ENCODE assay signal across 27 cellular contexts in genomic region chr2:1891147-1891546, GRCh38.
DNase-seq lines count a peak whose midpoint lies in the region; ATAC-seq, FAIRE-seq and TF ChIP-seq lines count a peak whose summit lies in the region.
"Had no signal": no experiment of that assay in that cellular context is flagged by ENCODE, and none has a peak within 500 bp of the region (broad histone marks: within the 10 kb centered on the region; RNA-seq: fewer than 3 reads in every experiment).

No MANE protein-coding gene starts in this region.

- WGBS in HepG2 (ENCODE audit: low lambda C conversion rate), result 31% methylated on average over 11 of the region's 11 CpGs
- WGBS in right lobe of liver (ENCODE audit: insufficient coverage, low coverage, low lambda C conversion rate, missing lambda C conversion rate), result 49% methylated on average over 11 of the region's 11 CpGs

- H2AFZ ChIP-seq in HepG2 (ENCODE audit: low read length), result no peak overlapping the region

- H3K27me3 ChIP-seq in HepG2 (ENCODE audit: control insufficient read depth in 1 of 2, insufficient read depth in 2 of 2, low read length in 2 of 2) (peaks cover 0 to 14% of the 10 kb centered on the region in 2 experiments; a peak in 2 of 5 replicates), right lobe of liver (no peaks in the 10 kb centered on the region), MG63 (peaks cover 5% of the 10 kb centered on the region; the same call in 1 of the 2 replicates)
- H3K27me3 ChIP-seq: pancreas had no signal

- H3K4me2 ChIP-seq in HepG2 (ENCODE audit: low read depth, low read length), result no peak overlapping the region

- no peak overlapping the region for H3K9ac ChIP-seq in HepG2 (ENCODE audit: insufficient read depth, low read depth, low read length)

- TF ChIP-seq CTCF in HepG2 (CRISPR knock-in tag; IDR thresholded peaks at IDR 0.05), result no peak
- no peak for TF ChIP-seq CTCF in right lobe of liver (IDR thresholded peaks at IDR 0.05)
- TF ChIP-seq CTCF in VCaP (conservative IDR thresholded peaks at IDR 0.05), result peak; percentile 38

- H3K27me3 Mint-ChIP-seq in activated naive CD4-positive, alpha-beta T cell treated with anti-CD3 and anti-CD28 coated beads for 36 hours (ENCODE audit: low read depth), result peaks cover 6% of the 10 kb centered on the region
- H3K27me3 Mint-ChIP-seq: brain had no signal

- no peak overlapping the region for H3K4me3 Mint-ChIP-seq in activated naive CD4-positive, alpha-beta T cell treated with anti-CD3 and anti-CD28 coated beads for 36 hours
- H3K4me3 Mint-ChIP-seq: activated CD4-positive, alpha-beta memory T cell treated with anti-CD3 and anti-CD28 coated beads for 36 hours; brain; natural killer cell; type B pancreatic cell had no signal

- no peak for TF ChIP-seq EP300 in HepG2 (IDR thresholded peaks at IDR 0.05; ENCODE audit: low read depth in 2 of 2, low read length in 2 of 2)
- TF ChIP-seq EP300 in HepG2 (CRISPR knock-in tag; IDR thresholded peaks at IDR 0.05; ENCODE audit: borderline replicate concordance), result no peak

- H3K36me3 ChIP-seq in HepG2 (replicated peaks in 1 of 2; ENCODE audit: control insufficient read depth in 1 of 2, insufficient read depth in 2 of 2, low read length in 2 of 2) (no peaks in the 10 kb centered on the region), right lobe of liver (no peaks in the 10 kb centered on the region), MG63 (no peaks in the 10 kb centered on the region)
- H3K36me3 ChIP-seq: HAP-1, pancreas, sigmoid colon had no signal

- POLR2A ChIA-PET in HepG2 (lab: Yijun Ruan, JAX), result no interaction called here

- no peaks in the 10 kb centered on the region for H3K36me3 Mint-ChIP-seq in activated naive CD4-positive, alpha-beta T cell treated with anti-CD3 and anti-CD28 coated beads for 36 hours (ENCODE audit: low read depth)
- H3K36me3 Mint-ChIP-seq: activated CD4-positive, alpha-beta memory T cell treated with anti-CD3 and anti-CD28 coated beads for 36 hours; CD14-positive monocyte; natural killer cell; type B pancreatic cell had no signal

- ATAC-seq in HepG2, result peak; percentile 65
- ATAC-seq in right lobe of liver, result no peak
- peak; percentile 98 for ATAC-seq in left ventricle myocardium superior
- ATAC-seq in HG03045 (IDR thresholded peaks at IDR 0.05; ENCODE audit: unreplicated experiment), result no peak
- ATAC-seq: left colon, natural killer cell had no signal

- H3K27ac Mint-ChIP-seq in activated naive CD4-positive, alpha-beta T cell treated with anti-CD3 and anti-CD28 coated beads for 36 hours, result no peak overlapping the region
- H3K27ac Mint-ChIP-seq: activated CD4-positive, alpha-beta memory T cell treated with anti-CD3 and anti-CD28 coated beads for 36 hours; CD14-positive monocyte; natural killer cell; type B pancreatic cell had no signal

- no peaks in the 10 kb centered on the region for H3K79me2 ChIP-seq in HepG2 (ENCODE audit: insufficient read depth, low read length)

- H3K4me3 ChIP-seq in HepG2 (replicated peaks in 1 of 3; ENCODE audit: insufficient read depth in 1 of 3, low read depth in 2 of 3, low read length in 3 of 3) (no peak overlapping the region), right lobe of liver (no peak overlapping the region), MG63 (no peak overlapping the region)
- H3K4me3 ChIP-seq: HAP-1, pancreas, sigmoid colon, SK-N-MC had no signal

- no peak for TF ChIP-seq RAD21 in HepG2 (CRISPR knock-in tag; IDR thresholded peaks at IDR 0.05)

- in situ Hi-C loops in HepG2 (cut with HindIII; ENCODE audit: extremely low pct_ligation_motif_present, low pct_unique_long_range_greater_than_20kb), result no loop called here

- H4K20me1 ChIP-seq in HepG2 (ENCODE audit: insufficient read depth, low read length), result no peaks in the 10 kb centered on the region

- H3K4me1 Mint-ChIP-seq in activated naive CD4-positive, alpha-beta T cell treated with anti-CD3 and anti-CD28 coated beads for 36 hours (ENCODE audit: low read depth), result no peaks in the 10 kb centered on the region
- H3K4me1 Mint-ChIP-seq: CD14-positive monocyte, natural killer cell had no signal

- H3K27ac ChIP-seq in HepG2 (ENCODE audit: extremely low read length, insufficient read depth, low read length) (no peak overlapping the region), right lobe of liver (no peak overlapping the region), VCaP (no peak overlapping the region)
- H3K27ac ChIP-seq: pancreas, sigmoid colon, SK-N-MC had no signal

- no peak for DNase-seq in HepG2 (ENCODE audit: low spot score)
- no peak for DNase-seq in right lobe of liver
- peak; percentile 75 for DNase-seq in left ventricle myocardium superior
- DNase-seq in MG63, result no peak
- DNase-seq in NCI-H446 treated with DMSO at 0.1 percent for 48 hours (lab: John Stamatoyannopoulos, UW), result no peak
- no peak for DNase-seq in activated naive CD4-positive, alpha-beta T cell treated with anti-CD3 and anti-CD28 coated beads for 36 hours
- DNase-seq: activated CD4-positive, alpha-beta memory T cell treated with anti-CD3 and anti-CD28 coated beads for 36 hours; activated effector memory CD4-positive, alpha-beta T cell treated with anti-CD3 and anti-CD28 coated beads, Interleukin-2, amount 50 U/mL, for 16 hours; cortex of kidney; KG1; left colon; MV-4-11; natural killer cell; pancreas; sigmoid colon; stimulated activated CD4-positive, alpha-beta T cell treated with anti-CD3 and anti-CD28 coated beads, Interleukin-15, amount 100 ng/mL, for 24 hours; stimulated activated CD8-positive, alpha-beta memory T cell treated with anti-CD3 and anti-CD28 coated beads, Interleukin-4, amount 100 ng/mL, for 48 hours; T-helper 2 cell had no signal

- H3K4me1 ChIP-seq in HepG2 (ENCODE audit: insufficient read depth, low read length) (no peaks in the 10 kb centered on the region), right lobe of liver (no peaks in the 10 kb centered on the region)
- H3K4me1 ChIP-seq: HAP-1, sigmoid colon had no signal

- H3K9me3 ChIP-seq in HepG2 (ENCODE audit: low read length) (no peaks in the 10 kb centered on the region), right lobe of liver (no peaks in the 10 kb centered on the region), MG63 (no peaks in the 10 kb centered on the region)
- H3K9me3 ChIP-seq: HAP-1, pancreas, sigmoid colon had no signal

- TF ChIP-seq POLR2A in HepG2 (IDR thresholded peaks at IDR 0.05; ENCODE audit: insufficient read depth in 1 of 2, low read depth in 2 of 2, low read length in 2 of 2) (no peak), right lobe of liver (IDR thresholded peaks at IDR 0.05) (no peak)

- H3K9me3 Mint-ChIP-seq in activated naive CD4-positive, alpha-beta T cell treated with anti-CD3 and anti-CD28 coated beads for 36 hours, result no peaks in the 10 kb centered on the region
- H3K9me3 Mint-ChIP-seq: activated CD4-positive, alpha-beta memory T cell treated with anti-CD3 and anti-CD28 coated beads for 36 hours; natural killer cell had no signal

- no peak for FAIRE-seq in HepG2 (lab: Jason Lieb, UNC)
- FAIRE-seq: G401.6, pancreas, RCC 7860 had no signal

- no TSS peak for BruUV-seq in HepG2 (replicated peaks; lab: Mats Ljungman, UMichigan)

- CTCF ChIA-PET in HepG2 (lab: Yijun Ruan, JAX; ENCODE audit: low intra/inter-chr PET ratio, low total read pairs), result no interaction called here
- CTCF ChIA-PET in activated naive CD4-positive, alpha-beta T cell treated with anti-CD3 and anti-CD28 coated beads for 36 hours (lab: Charles Lee), result interaction anchor here (0.6 kb wide), 1 partner anchor 630 kb away, joined by 3 read pairs; no protein-coding TSS in a partner anchor

- intact Hi-C loops in HepG2 (cut with micrococcal nuclease; ENCODE audit: unreplicated experiment) (no loop called here), right lobe of liver (cut with DNase I) (no loop called here), left ventricle myocardium superior (cut with micrococcal nuclease) (no loop called here)
- intact Hi-C loops in activated naive CD4-positive, alpha-beta T cell treated with anti-CD3 and anti-CD28 coated beads for 36 hours (cut with micrococcal nuclease), result no loop called here

TF ChIP-seq in HepG2, 621 proteins besides CTCF, POLR2A, EP300 and RAD21 (continues in another document):
- no peak for TF ChIP-seq PHF21A (CRISPR knock-in tag; IDR thresholded peaks at IDR 0.05)
- TF ChIP-seq ZNF468 (CRISPR knock-in tag; IDR thresholded peaks at IDR 0.05), result no peak
- no peak for TF ChIP-seq ZFYVE20 (CRISPR knock-in tag; IDR thresholded peaks at IDR 0.05; ENCODE audit: borderline replicate concordance, low read depth)
- TF ChIP-seq E2F5 (CRISPR knock-in tag; conservative IDR thresholded peaks at IDR 0.05), result no peak
- TF ChIP-seq ZNF678 (CRISPR knock-in tag; IDR thresholded peaks at IDR 0.05), result no peak
- no peak for TF ChIP-seq ZNF563 (CRISPR knock-in tag; IDR thresholded peaks at IDR 0.05)
- TF ChIP-seq ZNF550 (CRISPR knock-in tag; IDR thresholded peaks at IDR 0.05; ENCODE audit: borderline replicate concordance), result no peak
- no peak for TF ChIP-seq NCOA5 (CRISPR knock-in tag; IDR thresholded peaks at IDR 0.05)
- TF ChIP-seq ZNF3 (CRISPR knock-in tag; IDR thresholded peaks at IDR 0.05), result no peak
- no peak for TF ChIP-seq ZNF136 (CRISPR knock-in tag; IDR thresholded peaks at IDR 0.05; ENCODE audit: low read depth)
- TF ChIP-seq IRF2 (CRISPR knock-in tag; IDR thresholded peaks at IDR 0.05), result no peak
- TF ChIP-seq KLF15 (CRISPR knock-in tag; IDR thresholded peaks at IDR 0.05; ENCODE audit: borderline replicate concordance), result no peak
- no peak for TF ChIP-seq DNMT1 (CRISPR knock-in tag; IDR thresholded peaks at IDR 0.05)
- TF ChIP-seq E2F1 (CRISPR knock-in tag; IDR thresholded peaks at IDR 0.05), result no peak
- no peak for TF ChIP-seq NFIB (CRISPR knock-in tag; IDR thresholded peaks at IDR 0.05; ENCODE audit: borderline replicate concordance)
- TF ChIP-seq MIER2 (CRISPR knock-in tag; IDR thresholded peaks at IDR 0.05), result no peak
- TF ChIP-seq RBM22 (optimal IDR thresholded peaks at IDR 0.05; ENCODE audit: low read length), result no peak

Comparison
In these comparisons a context has a peak if more than half of its experiments do, and no peak if none do; other contexts are left out.
1. ATAC-seq: peak in HepG2 (single experiment) and left ventricle myocardium superior (single experiment); none in right lobe of liver (0 of 4) and HG03045 (single experiment).